Comparison of ENCODE assay signal across 10 cellular contexts in genomic region chr3:79767953-79768282, GRCh38. TPM values are rescaled to one million over a fixed set of nuclear protein-coding genes. Genes with fewer than 3 reads are reported as not detected.
DNase-seq lines count a peak whose midpoint lies in the region; ATAC-seq, FAIRE-seq and TF ChIP-seq lines count a peak whose summit lies in the region.
"Had no signal": no experiment of that assay in that cellular context is flagged by ENCODE, and none has a peak within 500 bp of the region (broad histone marks: within the 10 kb centered on the region; RNA-seq: fewer than 3 reads in every experiment).

TSS of gene ROBO1 (minus strand) at chr3:79767998.

- TF ChIP-seq RAD21 in A549 (conservative IDR thresholded peaks at IDR 0.05 in 1 of 2, IDR thresholded peaks at IDR 0.05 in 1 of 2) (no peak), neural cell (conservative IDR thresholded peaks at IDR 0.05) (peak; percentile 32)

- no peaks in the 10 kb centered on the region for H3K9me2 ChIP-seq in neural cell (ENCODE audit: insufficient read depth, low read length)

- ATAC-seq in A549 = peak in 1 of 2 experiments; percentile 73; a peak in 3 of 6 replicates
- ATAC-seq in GM18861 (IDR thresholded peaks at IDR 0.05; ENCODE audit: unreplicated experiment) = no peak
- no peak for ATAC-seq in GM21447 (IDR thresholded peaks at IDR 0.05; ENCODE audit: unreplicated experiment)
- ATAC-seq: activated CD8-positive, alpha-beta memory T cell treated with anti-CD3 and anti-CD28 coated beads, Interleukin-2, amount 10 ng/mL, durations not matched to agents 7 days and 5 days had no signal

- H3K4me2 ChIP-seq in A549 = peak within 1 kb of the TSS; percentile 56
- H3K4me2 ChIP-seq in neural cell (ENCODE audit: low read length) = peak within 1 kb of the TSS; percentile 81

- H3K27ac ChIP-seq in A549 = no peak within 1 kb of the TSS
- H3K27ac ChIP-seq in neural cell (ENCODE audit: low read length) = peak within 1 kb of the TSS; percentile 79

- no peaks in the 10 kb centered on the region for H3K27me3 ChIP-seq in neural cell (ENCODE audit: insufficient read depth, low read depth, low read length)

- TF ChIP-seq CTCF in A549 (IDR thresholded peaks at IDR 0.05) = no peak
- TF ChIP-seq CTCF in endothelial cell (IDR thresholded peaks at IDR 0.05; ENCODE audit: unreplicated experiment) = no peak
- no peak for TF ChIP-seq CTCF in neural cell (IDR thresholded peaks at IDR 0.05; ENCODE audit: poor library complexity, severe bottlenecking)

- peak within 1 kb of the TSS; percentile 61 for H2AFZ ChIP-seq in neural cell (ENCODE audit: low read depth, low read length)

- peaks cover 8% of the 10 kb centered on the region for H3K27me3 Mint-ChIP-seq in endothelial cell (ENCODE audit: unreplicated experiment)

- H3K27ac Mint-ChIP-seq in endothelial cell (ENCODE audit: unreplicated experiment) = no peak within 1 kb of the TSS
- H3K27ac Mint-ChIP-seq: activated CD8-positive, alpha-beta memory T cell treated with anti-CD3 and anti-CD28 coated beads, Interleukin-2, amount 10 ng/mL, durations not matched to agents 7 days and 5 days; CD14-positive monocyte had no signal

- peaks cover 5% of the 10 kb centered on the region for H3F3A ChIP-seq in neural cell (ENCODE audit: insufficient read depth, low read length, poor library complexity, severe bottlenecking)

- no peaks in the 10 kb centered on the region for H4K20me1 ChIP-seq in neural cell (ENCODE audit: insufficient read depth)

- CTCF ChIA-PET in A549 (lab: Yijun Ruan, JAX) = no interaction called here

- no peaks in the 10 kb centered on the region for H3K9me3 ChIP-seq in A549
- no peaks in the 10 kb centered on the region for H3K9me3 ChIP-seq in neural cell (ENCODE audit: low read length)

- POLR2A ChIA-PET in A549 (lab: Yijun Ruan, JAX) = no interaction called here

- peak within 1 kb of the TSS; percentile 79 for H3K9ac ChIP-seq in neural cell (ENCODE audit: low read length)

- H3K4me3 ChIP-seq in A549 (peak within 1 kb of the TSS; percentile 33; the same call in 1 of the 3 replicates), neural cell (ENCODE audit: low read length) (peak within 1 kb of the TSS; percentile 82)

- H3K4me3 Mint-ChIP-seq in endothelial cell (ENCODE audit: unreplicated experiment) = no peak within 1 kb of the TSS
- H3K4me3 Mint-ChIP-seq: activated CD8-positive, alpha-beta memory T cell treated with anti-CD3 and anti-CD28 coated beads, Interleukin-2, amount 10 ng/mL, durations not matched to agents 7 days and 5 days had no signal

- 2% methylated on average over 11 of the region's 11 CpGs for WGBS in A549 (ENCODE audit: missing lambda C conversion rate)

- FAIRE-seq in A549 (lab: Jason Lieb, UNC) = no peak

- no peaks in the 10 kb centered on the region for H3K4me1 ChIP-seq in A549

- H3K79me2 ChIP-seq in neural cell (replicated peaks; ENCODE audit: insufficient read depth, low read length) = peaks cover 34% of the 10 kb centered on the region

- DNase-seq in A549 (ENCODE audit: low read depth in 1 of 2, low spot score in 1 of 2) (peak in 1 of 2 experiments; percentile 10), NCI-H524 (lab: John Stamatoyannopoulos, UW) (peak; percentile 41 to 72), endothelial cell (ENCODE audit: low spot score) (no peak), AG20443 (ENCODE audit: low spot score) (no peak), NCI-H1436 treated with DMSO at 0.1 percent for 48 hours (lab: John Stamatoyannopoulos, UW) (no peak)
- DNase-seq: activated CD8-positive, alpha-beta memory T cell treated with anti-CD3 and anti-CD28 coated beads, Interleukin-2, amount 10 ng/mL, durations not matched to agents 7 days and 5 days had no signal

- H3K36me3 Mint-ChIP-seq in endothelial cell (ENCODE audit: low read depth, unreplicated experiment) = no peaks in the 10 kb centered on the region
- H3K36me3 Mint-ChIP-seq: activated CD8-positive, alpha-beta memory T cell treated with anti-CD3 and anti-CD28 coated beads, Interleukin-2, amount 10 ng/mL, durations not matched to agents 7 days and 5 days; CD14-positive monocyte had no signal

- H3K4me1 Mint-ChIP-seq in endothelial cell (ENCODE audit: unreplicated experiment) = peaks cover 18% of the 10 kb centered on the region
- H3K4me1 Mint-ChIP-seq: activated CD8-positive, alpha-beta memory T cell treated with anti-CD3 and anti-CD28 coated beads, Interleukin-2, amount 10 ng/mL, durations not matched to agents 7 days and 5 days; CD14-positive monocyte had no signal

- no peak for TF ChIP-seq POLR2A in A549 (IDR thresholded peaks at IDR 0.05; ENCODE audit: low read length)

- no peak for TF ChIP-seq EP300 in A549 (IDR thresholded peaks at IDR 0.05)
- TF ChIP-seq EP300 in neural cell (conservative IDR thresholded peaks at IDR 0.05; ENCODE audit: poor library complexity, severe bottlenecking) = peak; percentile 25

- no peaks in the 10 kb centered on the region for H3K36me3 ChIP-seq in neural cell (ENCODE audit: insufficient read depth, low read length)

- H3K9me3 Mint-ChIP-seq in endothelial cell (ENCODE audit: unreplicated experiment) = no peaks in the 10 kb centered on the region

TF ChIP-seq in A549, 52 proteins besides CTCF, POLR2A, EP300 and RAD21:
- no peak for TF ChIP-seq ESRRA (IDR thresholded peaks at IDR 0.05; ENCODE audit: borderline replicate concordance, low read length)
- TF ChIP-seq HOXB5 (CRISPR knock-in tag; IDR thresholded peaks at IDR 0.05) = no peak
- TF ChIP-seq MAZ (IDR thresholded peaks at IDR 0.05; ENCODE audit: borderline replicate concordance, low read depth, low read length) = no peak
- TF ChIP-seq FOXS1 (CRISPR knock-in tag; IDR thresholded peaks at IDR 0.05) = no peak
- TF ChIP-seq HOXA7 (CRISPR knock-in tag; IDR thresholded peaks at IDR 0.05) = no peak
- no peak for TF ChIP-seq HES2 (IDR thresholded peaks at IDR 0.05)
- no peak for TF ChIP-seq HDAC2 (IDR thresholded peaks at IDR 0.05)
- no peak for TF ChIP-seq CBX8 (IDR thresholded peaks at IDR 0.05)
- TF ChIP-seq CHD4 (IDR thresholded peaks at IDR 0.05; ENCODE audit: borderline replicate concordance) = no peak
- TF ChIP-seq HMGXB4 (CRISPR knock-in tag; IDR thresholded peaks at IDR 0.05; ENCODE audit: borderline replicate concordance) = no peak
- TF ChIP-seq ZNF302 (CRISPR knock-in tag; IDR thresholded peaks at IDR 0.05) = no peak

TF ChIP-seq in neural cell, 6 proteins besides CTCF, POLR2A, EP300 and RAD21:
- TF ChIP-seq REST (IDR thresholded peaks at IDR 0.05; ENCODE audit: borderline replicate concordance) (no peak), TAF1 (IDR thresholded peaks at IDR 0.05; ENCODE audit: low read depth) (no peak), SMC3 (conservative IDR thresholded peaks at IDR 0.05; ENCODE audit: poor library complexity) (no peak)

RNA-seq across cellular contexts. Expression of gene ROBO1, which starts in this region (rescaled TPM):
- polyA plus RNA-seq in A549 (2011; rRNA removed) (35.6 and 41.7 TPM in 2 replicates), A549 (2017; fragmentation: RNase III; extraction: RNeasy Plus Mini Kit Qiagen cat#74134 plus additional on column Dnase treatment) (21.1 to 27.4 TPM (median 25.3 TPM) in 3 replicates), neural cell (183 and 202 TPM in 2 replicates)
- polyA plus RNA-seq in A549 (2012; cell fraction: cytosol; rRNA removed) = 6.2 and 6.8 TPM in 2 replicates
- 8.8 and 9.4 TPM in 2 replicates for polyA plus RNA-seq in A549 (2012; cell fraction: nucleus; rRNA removed)
- 61.8 and 63.1 TPM in 2 replicates for polyA minus RNA-seq in A549 (2011; rRNA and poly(A)+ RNA removed)
- 250 TPM for total RNA-seq in endothelial cell (ENCODE audit: unreplicated experiment)
- polyA minus RNA-seq in neural cell = 554 and 647 TPM in 2 replicates

Comparison
In these comparisons a context has a peak if more than half of its experiments do, and no peak if none do; other contexts are left out.
1. DNase-seq: peak in NCI-H524 (2 of 2); none in endothelial cell (single experiment), AG20443 (single experiment) and NCI-H1436 treated with DMSO at 0.1 percent for 48 hours (single experiment).